In the genomic region with DNA sequence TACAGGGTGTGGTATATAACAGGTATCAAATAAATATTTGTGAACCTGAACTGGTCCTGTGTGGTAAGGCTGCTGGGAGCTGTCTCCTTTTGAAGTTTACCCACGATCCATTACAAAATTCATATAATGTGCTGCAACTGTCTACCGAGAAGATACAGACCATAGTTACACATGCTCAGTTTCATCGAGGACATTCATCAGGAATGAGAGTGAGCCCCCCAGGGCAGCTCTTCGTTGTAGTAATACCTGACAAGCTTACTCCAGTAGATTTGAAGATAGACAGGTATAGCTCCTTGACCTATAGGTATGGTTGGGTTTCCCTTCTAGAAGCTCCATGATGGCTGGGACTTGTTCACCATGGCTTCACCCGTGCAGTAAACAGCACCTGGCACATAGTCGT, we compare ENCODE assay signal across 9 cellular contexts. TPM values are rescaled to one million over a fixed set of nuclear protein-coding genes. Genes with fewer than 3 reads are reported as not detected.
A peak's percentile ranks its signal among the peaks of the same experiment; 100 is the strongest.
DNase-seq lines count a peak whose midpoint lies in the region; TF ChIP-seq lines count a peak whose summit lies in the region.
"Had no signal": no experiment of that assay in that cellular context is flagged by ENCODE, and none has a peak within 500 bp of the region (broad histone marks: within the 10 kb centered on the region; RNA-seq: fewer than 3 reads in every experiment).

No MANE protein-coding gene starts in this region.

- H3K4me3 Mint-ChIP-seq in IgD-negative memory B cell, result peak overlapping the region; percentile 49 to 88 (median 78)

- H3K4me2 ChIP-seq in BLaER1 treated with 17β-estradiol and CSF1 and Interleukin-3, amounts not matched to agents 10 nM and 100 nM, result peak overlapping the region in 8 of 11 experiments; percentile 19 to 86 (median 76); a peak in 13 of 22 replicates
- H3K4me2 ChIP-seq in osteoblast (ENCODE audit: insufficient read depth, low read length), result peak overlapping the region; percentile 75

- H3K79me2 ChIP-seq in osteoblast (ENCODE audit: insufficient read depth, low read length), result no peaks in the 10 kb centered on the region

- H3K27me3 ChIP-seq in BLaER1 treated with 17β-estradiol and CSF1 and Interleukin-3, amounts not matched to agents 10 nM and 100 nM, result no peaks in the 10 kb centered on the region
- no peaks in the 10 kb centered on the region for H3K27me3 ChIP-seq in ascending aorta
- H3K27me3 ChIP-seq in osteoblast (ENCODE audit: insufficient read depth, low read length), result no peaks in the 10 kb centered on the region
- H3K27me3 ChIP-seq in MG63, result no peaks in the 10 kb centered on the region
- no peaks in the 10 kb centered on the region for H3K27me3 ChIP-seq in brain microvascular endothelial cell (replicated peaks)

- H3K27me3 Mint-ChIP-seq in IgD-negative memory B cell, result no peaks in the 10 kb centered on the region

- intact Hi-C loops in ascending aorta (cut with DNase I), result no loop called here

- no peak overlapping the region for H3K4me3 ChIP-seq in BLaER1 treated with 17β-estradiol and CSF1 and Interleukin-3, amounts not matched to agents 10 nM and 100 nM
- H3K4me3 ChIP-seq in ascending aorta (no peak overlapping the region), osteoblast (ENCODE audit: insufficient read depth, low read length) (no peak overlapping the region), MG63 (no peak overlapping the region), brain microvascular endothelial cell (ENCODE audit: low read depth, low read length) (no peak overlapping the region)

- H3K27ac ChIP-seq in BLaER1 treated with 17β-estradiol and CSF1 and Interleukin-3, amounts not matched to agents 10 nM and 100 nM, result peak overlapping the region in 7 of 11 experiments; percentile 55 to 85 (median 74); a peak in 13 of 22 replicates
- H3K27ac ChIP-seq in ascending aorta (peak overlapping the region; percentile 80 to 90), osteoblast (ENCODE audit: low read depth, low read length) (peak overlapping the region; percentile 85), brain microvascular endothelial cell (no peak overlapping the region)

- in situ Hi-C loops in brain microvascular endothelial cell (cut with HindIII; ENCODE audit: low pct_ligation_motif_present, low sequenced_read_pairs), result no loop called here

- H3K9me3 Mint-ChIP-seq in IgD-negative memory B cell, result no peaks in the 10 kb centered on the region

- H3K4me1 Mint-ChIP-seq in IgD-negative memory B cell, result peaks cover 18 to 30% (median 26%) of the 10 kb centered on the region in 3 donors

- H3K36me3 ChIP-seq in BLaER1 treated with 17β-estradiol and CSF1 and Interleukin-3, amounts not matched to agents 10 nM and 100 nM, result peaks cover 0 to 39% (median 6%) of the 10 kb centered on the region in 11 experiments; a peak in 8 of 22 replicates
- H3K36me3 ChIP-seq in ascending aorta (peaks cover 0 to 3% of the 10 kb centered on the region in 2 donors), osteoblast (ENCODE audit: insufficient read depth, low read length) (no peaks in the 10 kb centered on the region), MG63 (no peaks in the 10 kb centered on the region), brain microvascular endothelial cell (replicated peaks) (no peaks in the 10 kb centered on the region)

- DNase-seq in ascending aorta (ENCODE audit: low spot score in 2 of 2) (no peak), osteoblast (ENCODE audit: insufficient read length, low spot score, missing footprints) (no peak), NCI-H82 (lab: John Stamatoyannopoulos, UW) (no peak), MG63 (no peak), NOMO-1 (lab: John Stamatoyannopoulos, UW; ENCODE audit: unreplicated experiment in 2 of 2) (no peak), brain microvascular endothelial cell (no peak)
- DNase-seq: SHP77 had no signal

- TF ChIP-seq CTCF in ascending aorta (IDR thresholded peaks at IDR 0.05), result no peak
- no peak for TF ChIP-seq CTCF in osteoblast (IDR thresholded peaks at IDR 0.05; ENCODE audit: extremely low read depth, low read depth, low read length)
- no peak for TF ChIP-seq CTCF in brain microvascular endothelial cell (IDR thresholded peaks at IDR 0.05; ENCODE audit: low read depth, low read length, missing control alignments)

- peaks cover 16% of the 10 kb centered on the region for H3K36me3 Mint-ChIP-seq in IgD-negative memory B cell

- no peak overlapping the region for H2AFZ ChIP-seq in osteoblast (ENCODE audit: low read length)

- no peaks in the 10 kb centered on the region for H4K20me1 ChIP-seq in BLaER1 treated with 17β-estradiol and CSF1 and Interleukin-3, amounts not matched to agents 10 nM and 100 nM
- H4K20me1 ChIP-seq in osteoblast (ENCODE audit: insufficient read depth, low read length), result no peaks in the 10 kb centered on the region

- peaks cover 0 to 51% (median 35%) of the 10 kb centered on the region in 10 experiments; a peak in 16 of 20 replicates for H3K4me1 ChIP-seq in BLaER1 treated with 17β-estradiol and CSF1 and Interleukin-3, amounts not matched to agents 10 nM and 100 nM
- H3K4me1 ChIP-seq in ascending aorta (peaks cover 8 to 44% of the 10 kb centered on the region in 2 donors), osteoblast (ENCODE audit: insufficient read depth, low read length) (peaks cover 46% of the 10 kb centered on the region)

- H3K9me3 ChIP-seq in BLaER1 treated with 17β-estradiol and CSF1 and Interleukin-3, amounts not matched to agents 10 nM and 100 nM (replicated peaks in 1 of 11), result peaks cover 0 to 5% (median 0%) of the 10 kb centered on the region in 11 experiments; a peak in 3 of 22 replicates
- no peaks in the 10 kb centered on the region for H3K9me3 ChIP-seq in ascending aorta
- H3K9me3 ChIP-seq in osteoblast (ENCODE audit: low read depth, low read length), result no peaks in the 10 kb centered on the region
- H3K9me3 ChIP-seq in MG63, result no peaks in the 10 kb centered on the region

- H3K27ac Mint-ChIP-seq in IgD-negative memory B cell, result peak overlapping the region; percentile 49 to 91 (median 60)

- peak overlapping the region in 1 of 11 experiments; percentile 67; a peak in 1 of 22 replicates for H3K9ac ChIP-seq in BLaER1 treated with 17β-estradiol and CSF1 and Interleukin-3, amounts not matched to agents 10 nM and 100 nM

RNA-seq across cellular contexts. Expression of a gene that starts 25.7 kb away (rescaled TPM):
- 3.2 TPM for polyA plus RNA-seq in IgD-negative memory B cell
- 0.11 TPM for total RNA-seq in ascending aorta
- total RNA-seq in osteoblast, result 1.4 and 2.7 TPM in 2 replicates
- 0.96 and 1.8 TPM in 2 replicates for total RNA-seq in MG63 (2014; rRNA removed; shearing (Covaris generic); ENCODE audit: low replicate concordance)
